In genomic region chr16:67966549-67967182, GRCh38 we compare ENCODE assay signal across 8 cellular contexts. TPM values are rescaled to one million over a fixed set of nuclear protein-coding genes. Genes with fewer than 3 reads are reported as not detected.
DNase-seq lines count a peak whose midpoint lies in the region; ATAC-seq and TF ChIP-seq lines count a peak whose summit lies in the region.

No MANE protein-coding gene starts in this region.

- H3K27me3 ChIP-seq in PC-9 (ENCODE audit: insufficient read depth, low read depth) (no peaks in the 10 kb centered on the region), neuronal stem cell (ENCODE audit: control insufficient read depth in 3 of 3, insufficient read depth in 3 of 3, low read depth in 1 of 3, low read length in 3 of 3) (no peaks in the 10 kb centered on the region)

- H3K23ac ChIP-seq in neuronal stem cell (ENCODE audit: low read depth, low read length, poor library complexity): no peak overlapping the region

- H3K4me2 ChIP-seq in PC-9: peak overlapping the region; percentile 100
- H3K4me2 ChIP-seq in neuronal stem cell (ENCODE audit: insufficient read depth, low read length, poor library complexity, severe bottlenecking): peak overlapping the region; percentile 63

- H3K18ac ChIP-seq in neuronal stem cell (ENCODE audit: low read length): peak overlapping the region; percentile 0

- no peak overlapping the region for H2AK5ac ChIP-seq in neuronal stem cell (ENCODE audit: low read depth, low read length)

- POLR2A ChIA-PET in PC-9 (lab: Charles Lee; ENCODE audit: unreplicated experiment): interaction anchor here (0.5 to 0.7 kb wide), 5 partner anchors 11 to 719 kb away, joined by 3 to 6 read pairs (median 4); no protein-coding TSS in a partner anchor

- intact Hi-C loops in PC-9 (cut with micrococcal nuclease; ENCODE audit: unreplicated experiment): no loop called here

- no peak for TF ChIP-seq CTCF in GM12864 (IDR thresholded peaks at IDR 0.05; ENCODE audit: low read depth, low read length, missing control alignments)
- no peak for TF ChIP-seq CTCF in PC-9 (conservative IDR thresholded peaks at IDR 0.05)
- no peak for TF ChIP-seq CTCF in epithelial cell of esophagus (IDR thresholded peaks at IDR 0.05; ENCODE audit: insufficient read depth, low read depth, low read length, missing control alignments)

- no peaks in the 10 kb centered on the region for H3K36me3 ChIP-seq in PC-9 (ENCODE audit: low read depth)
- H3K36me3 ChIP-seq in neuronal stem cell (replicated peaks in 1 of 2; ENCODE audit: control insufficient read depth in 2 of 2, insufficient read depth in 2 of 2, low read length in 2 of 2): peaks cover 15 to 22% of the 10 kb centered on the region in 2 donors

- ATAC-seq in HG02571 (IDR thresholded peaks at IDR 0.05; ENCODE audit: unreplicated experiment): no peak

- no peak overlapping the region for H2BK120ac ChIP-seq in neuronal stem cell (ENCODE audit: low read depth, low read length)

- no peak overlapping the region for H2AFZ ChIP-seq in PC-9
- H2AFZ ChIP-seq in neuronal stem cell (ENCODE audit: low read length): no peak overlapping the region

- no peaks in the 10 kb centered on the region for H3K9me3 ChIP-seq in PC-9 (ENCODE audit: insufficient read depth, low read depth)
- H3K9me3 ChIP-seq in neuronal stem cell (replicated peaks in 1 of 2; ENCODE audit: control insufficient read depth in 2 of 2, insufficient read depth in 1 of 2, low read depth in 1 of 2, low read length in 2 of 2): no peaks in the 10 kb centered on the region

- no peak overlapping the region for H4K91ac ChIP-seq in neuronal stem cell (ENCODE audit: low read depth, low read length, poor library complexity)

- peak overlapping the region; percentile 75 for H3K9ac ChIP-seq in neuronal stem cell (ENCODE audit: low read depth, low read length, poor library complexity)

- H3K4me3 ChIP-seq in GM12864 (ENCODE audit: low read depth, low read length) (peak overlapping the region; percentile 85), PC-9 (peak overlapping the region; percentile 90; the same call in 1 of the 2 replicates), epithelial cell of esophagus (ENCODE audit: low read length) (peak overlapping the region; percentile 82), neuronal stem cell (ENCODE audit: low read length in 2 of 2) (peak overlapping the region; percentile 53 to 96)

- H3K14ac ChIP-seq in neuronal stem cell (ENCODE audit: low read length): no peak overlapping the region

- no peak overlapping the region for H2BK5ac ChIP-seq in neuronal stem cell (ENCODE audit: low read length)

- BruUV-seq in PC-9 (replicated peaks; lab: Mats Ljungman, UMichigan): no TSS peak

- no peak overlapping the region for H2BK15ac ChIP-seq in neuronal stem cell (ENCODE audit: low read length)

- no CpG with 5 or more reads among the region's 3 CpGs for WGBS in neuronal stem cell (ENCODE audit: extremely low coverage in 2 of 2, insufficient read length in 2 of 2, insufficient replicate concordance in 1 of 2), 2 donors

- peaks cover 15% of the 10 kb centered on the region for H3K79me1 ChIP-seq in neuronal stem cell (ENCODE audit: low read depth, low read length)

- no peak for DNase-seq in GM12864 (ENCODE audit: low read depth)
- DNase-seq in PC-9: peak in 1 of 2 experiments; percentile 41
- peak; percentile 58 for DNase-seq in epithelial cell of esophagus (ENCODE audit: low read depth)
- no peak for DNase-seq in neuronal stem cell (ENCODE audit: low spot score)
- DNase-seq in stimulated activated CD4-positive, alpha-beta T cell treated with anti-CD3 and anti-CD28 coated beads, Interleukin-2, amount 100 ng/mL, for 48 hours: no peak
- DNase-seq in mesenteric fat pad (ENCODE audit: low spot score): no peak
- no peak for DNase-seq in NK-92 (lab: John Stamatoyannopoulos, UW; ENCODE audit: unreplicated experiment)

- no peak overlapping the region for H3K4ac ChIP-seq in neuronal stem cell (ENCODE audit: low read length)

- no peak overlapping the region for H2BK12ac ChIP-seq in neuronal stem cell (ENCODE audit: low read length)

- peaks cover 9% of the 10 kb centered on the region; the same call in 1 of the 2 replicates for H3K4me1 ChIP-seq in PC-9 (replicated peaks; ENCODE audit: insufficient read depth)
- peaks cover 20 to 28% of the 10 kb centered on the region in 2 donors for H3K4me1 ChIP-seq in neuronal stem cell (ENCODE audit: control insufficient read depth in 2 of 2, insufficient read depth in 1 of 2, low read depth in 1 of 2, low read length in 2 of 2)

- no peak overlapping the region for H3K27ac ChIP-seq in PC-9
- H3K27ac ChIP-seq in neuronal stem cell (replicated peaks; ENCODE audit: low read length): peak overlapping the region; percentile 20

- H4K20me1 ChIP-seq in PC-9 (ENCODE audit: insufficient read depth): no peaks in the 10 kb centered on the region

- H3K79me2 ChIP-seq in PC-9 (ENCODE audit: low read depth): 0 out of 2 replicates have a peak, but pooled peaks cover 10% of the 10 kb centered on the region

- no peak overlapping the region for H4K8ac ChIP-seq in neuronal stem cell (ENCODE audit: low read depth, low read length)

- CTCF ChIA-PET in PC-9 (lab: Charles Lee): interaction anchor here (0.5 to 1.0 kb wide), 2 partner anchors 31 to 402 kb away, joined by 3 read pairs; no protein-coding TSS in a partner anchor

- no peaks in the 10 kb centered on the region for H3F3A ChIP-seq in PC-9 (ENCODE audit: insufficient read depth, low read depth)

- no peaks in the 10 kb centered on the region for H3K9me2 ChIP-seq in PC-9 (ENCODE audit: insufficient read depth)

RNA-seq across cellular contexts. Expression of gene SLC12A4, which starts 1.8 kb away (rescaled TPM):
- total RNA-seq in PC-9 (2021) (24.2 and 27.0 TPM in 2 replicates), mesenteric fat pad (113 TPM)
- 34.0 TPM for polyA plus RNA-seq in neuronal stem cell (2013, experiment 1 of 2)
- polyA plus RNA-seq in neuronal stem cell (2013, experiment 2 of 2): 32.4 TPM

RNA-seq across cellular contexts. Expression of gene DPEP3, which starts 13.6 kb away (rescaled TPM):
- total RNA-seq in PC-9 (2021) (not detected in 2 replicates), mesenteric fat pad (0.16 TPM)
- polyA plus RNA-seq in neuronal stem cell (2013, experiment 1 of 2): 0.56 TPM
- polyA plus RNA-seq in neuronal stem cell (2013, experiment 2 of 2): 0.29 TPM

RNA-seq across cellular contexts. Expression of gene LCAT, which starts 22.7 kb away (rescaled TPM):
- total RNA-seq in PC-9 (2021) (10.0 and 11.9 TPM in 2 replicates), mesenteric fat pad (32.1 TPM)
- 13.5 TPM for polyA plus RNA-seq in neuronal stem cell (2013, experiment 1 of 2)
- polyA plus RNA-seq in neuronal stem cell (2013, experiment 2 of 2): 14.5 TPM

RNA-seq across cellular contexts. Expression of gene PSMB10, which starts 30.0 kb away (rescaled TPM):
- total RNA-seq in PC-9 (2021) (39.5 and 56.2 TPM in 2 replicates), mesenteric fat pad (53.8 TPM)
- 9.9 TPM for polyA plus RNA-seq in neuronal stem cell (2013, experiment 1 of 2)
- 10.6 TPM for polyA plus RNA-seq in neuronal stem cell (2013, experiment 2 of 2)

RNA-seq across cellular contexts. Expression of gene DPEP2, which starts 32.6 kb away (rescaled TPM):
- not detected in 2 replicates for total RNA-seq in PC-9 (2021)
- not detected for polyA plus RNA-seq in neuronal stem cell (2013, experiment 1 of 2)
- not detected for polyA plus RNA-seq in neuronal stem cell (2013, experiment 2 of 2)
- total RNA-seq in mesenteric fat pad: 1.5 TPM
